In genomic region chr18:36610258-36610657, GRCh38 we compare ENCODE assay signal across 15 cellular contexts.
"Had no signal": no experiment of that assay in that cellular context is flagged by ENCODE, and none has a peak within 500 bp of the region (broad histone marks: within the 10 kb centered on the region; RNA-seq: fewer than 3 reads in every experiment).

No MANE protein-coding gene starts in this region.

- DNase-seq: activated CD4-positive, alpha-beta T cell treated with anti-CD3 and anti-CD28 coated beads for 48 hours; activated CD8-positive, alpha-beta T cell treated with anti-CD3 and anti-CD28 coated beads for 36 hours; activated effector memory CD4-positive, alpha-beta T cell treated with Interleukin-2 at 50 U/mL for 16 hours; activated naive CD4-positive, alpha-beta T cell treated with anti-CD3 and anti-CD28 coated beads, Interleukin-2, amount 50 U/mL, for 16 hours; activated T-cell treated with anti-CD3 and anti-CD28 coated beads, Interleukin-2, amount 50 U/mL, for 4 hours; erythroblast; gastrocnemius medialis; heart right ventricle; midbrain; T-helper 17 cell; transverse colon had no signal

- H3K4me3 Mint-ChIP-seq: activated CD8-positive, alpha-beta T cell treated with anti-CD3 and anti-CD28 coated beads for 36 hours; activated T-cell treated with anti-CD3 and anti-CD28 coated beads, Interleukin-2, amount 50 U/mL, for 4 hours; stimulated activated memory B cell treated with anti-CD40 and anti-IgM and Interleukin-4, amounts not matched to agents 10 μg/mL and 1 μg/mL and 100 μg/mL, for 72 hours; T-helper 17 cell; WTC11 had no signal

- H3K4me1 ChIP-seq: gastrocnemius medialis, parathyroid adenoma, transverse colon had no signal

- H3K9ac ChIP-seq: parathyroid adenoma had no signal

- H3K4me1 Mint-ChIP-seq: stimulated activated memory B cell treated with anti-CD40 and anti-IgM and Interleukin-4, amounts not matched to agents 10 μg/mL and 1 μg/mL and 100 μg/mL, for 72 hours; T-helper 17 cell had no signal

- H3K27me3 ChIP-seq: gastrocnemius medialis, heart right ventricle, transverse colon had no signal

- H3K9me3 Mint-ChIP-seq: activated CD8-positive, alpha-beta T cell treated with anti-CD3 and anti-CD28 coated beads for 36 hours; activated T-cell treated with anti-CD3 and anti-CD28 coated beads, Interleukin-2, amount 50 U/mL, for 4 hours; stimulated activated memory B cell treated with anti-CD40 and anti-IgM and Interleukin-4, amounts not matched to agents 10 μg/mL and 1 μg/mL and 100 μg/mL, for 72 hours; WTC11 had no signal

- H3K27ac ChIP-seq: gastrocnemius medialis, parathyroid adenoma, transverse colon had no signal

- ATAC-seq: activated CD8-positive, alpha-beta T cell treated with anti-CD3 and anti-CD28 coated beads for 36 hours; activated T-cell treated with anti-CD3 and anti-CD28 coated beads, Interleukin-2, amount 50 U/mL, for 4 hours; gastrocnemius medialis; heart right ventricle; stimulated activated memory B cell treated with anti-CD40 and anti-IgM and Interleukin-4, amounts not matched to agents 10 μg/mL and 1 μg/mL and 100 μg/mL, for 72 hours; T-helper 17 cell had no signal

- H3K27ac Mint-ChIP-seq: activated CD8-positive, alpha-beta T cell treated with anti-CD3 and anti-CD28 coated beads for 36 hours; stimulated activated memory B cell treated with anti-CD40 and anti-IgM and Interleukin-4, amounts not matched to agents 10 μg/mL and 1 μg/mL and 100 μg/mL, for 72 hours; T-helper 17 cell; WTC11 had no signal

- H3K9me3 ChIP-seq: gastrocnemius medialis, heart right ventricle, transverse colon had no signal

- H3K4me3 ChIP-seq: gastrocnemius medialis, heart right ventricle, lung, transverse colon had no signal

- H3K27me3 Mint-ChIP-seq: T-helper 17 cell had no signal

- H3K36me3 ChIP-seq: gastrocnemius medialis, transverse colon had no signal

- H3K36me3 Mint-ChIP-seq: stimulated activated memory B cell treated with anti-CD40 and anti-IgM and Interleukin-4, amounts not matched to agents 10 μg/mL and 1 μg/mL and 100 μg/mL, for 72 hours; WTC11 had no signal
